21 cellular contexts compared by ENCODE assay signal in genomic region chrX:30904186-30904585, GRCh38. TPM values are rescaled to one million over a fixed set of nuclear protein-coding genes. Genes with fewer than 3 reads are reported as not detected.
A peak's percentile ranks its signal among the peaks of the same experiment; 100 is the strongest.
DNase-seq lines count a peak whose midpoint lies in the region; ATAC-seq and TF ChIP-seq lines count a peak whose summit lies in the region.
"Had no signal": no experiment of that assay in that cellular context is flagged by ENCODE, and none has a peak within 500 bp of the region (broad histone marks: within the 10 kb centered on the region; RNA-seq: fewer than 3 reads in every experiment).

No MANE protein-coding gene starts in this region.

- no TSS peak for BruUV-seq in MCF 10A (replicated peaks; lab: Mats Ljungman, UMichigan)

- H3K9me3 ChIP-seq in breast epithelium, result no peaks in the 10 kb centered on the region
- H3K9me3 ChIP-seq in Loucy (ENCODE audit: insufficient read depth, low read depth, low read length), result peaks cover 4% of the 10 kb centered on the region; the same call in 1 of the 2 replicates
- H3K9me3 ChIP-seq in psoas muscle, result no peaks in the 10 kb centered on the region

- no peak overlapping the region for H3K4me3 Mint-ChIP-seq in MCF 10A (ENCODE audit: unreplicated experiment)
- H3K4me3 Mint-ChIP-seq: CD4-positive, CD25-positive, alpha-beta regulatory T cell; IgD-negative memory B cell had no signal

- peak overlapping the region; percentile 35; the same call in 1 of the 2 replicates for H2AFZ ChIP-seq in Loucy (ENCODE audit: low read length)

- H3K4me2 ChIP-seq in Loucy (ENCODE audit: low read depth, low read length, poor library complexity, severe bottlenecking), result peak overlapping the region; percentile 59

- no peaks in the 10 kb centered on the region for H3K79me2 ChIP-seq in Loucy (ENCODE audit: insufficient read depth, low read length)

- ATAC-seq in psoas muscle, result no peak

- intact Hi-C loops in MCF 10A (cut with micrococcal nuclease), result no loop called here
- intact Hi-C loops in breast epithelium (cut with DNase I; ENCODE audit: low total_unique reads), result no loop called here
- intact Hi-C loops in psoas muscle (cut with DNase I), result no loop called here

- no peak overlapping the region for H3K4me3 ChIP-seq in breast epithelium
- peak overlapping the region; percentile 35 for H3K4me3 ChIP-seq in Loucy (ENCODE audit: low read length, poor library complexity, severe bottlenecking)
- H3K4me3 ChIP-seq in psoas muscle, result no peak overlapping the region

- peak overlapping the region; percentile 86 for H3K27ac Mint-ChIP-seq in MCF 10A (ENCODE audit: low read depth, unreplicated experiment)
- H3K27ac Mint-ChIP-seq: CD4-positive, CD25-positive, alpha-beta regulatory T cell; IgD-negative memory B cell had no signal

- POLR2A ChIA-PET in MCF 10A (lab: Yijun Ruan, JAX), result interaction anchor here (1.3 to 4.6 kb wide), 3 partner anchors 9 to 16 kb away, joined by 7 to 21 read pairs (median 18); partner anchors contain the start of gene TAB3

- H3K4me1 ChIP-seq in breast epithelium (no peaks in the 10 kb centered on the region), Loucy (ENCODE audit: insufficient read depth, low read length, poor library complexity, severe bottlenecking) (peaks cover 48% of the 10 kb centered on the region), psoas muscle (no peaks in the 10 kb centered on the region)

- TF ChIP-seq POLR2A in breast epithelium (IDR thresholded peaks at IDR 0.05), result no peak

- no peak for TF ChIP-seq CTCF in MCF 10A (IDR thresholded peaks at IDR 0.05; ENCODE audit: unreplicated experiment)
- no peak for TF ChIP-seq CTCF in breast epithelium (IDR thresholded peaks at IDR 0.05)
- no peak for TF ChIP-seq CTCF in Loucy (conservative IDR thresholded peaks at IDR 0.05; ENCODE audit: low read length)
- TF ChIP-seq CTCF in psoas muscle (IDR thresholded peaks at IDR 0.05), result no peak

- peak overlapping the region; percentile 64 for H3K9ac ChIP-seq in Loucy (ENCODE audit: low read depth, low read length, poor library complexity, severe bottlenecking)

- H3K27ac ChIP-seq in breast epithelium, result no peak overlapping the region
- peak overlapping the region; percentile 41 for H3K27ac ChIP-seq in epithelial cell of prostate
- no peak overlapping the region for H3K27ac ChIP-seq in psoas muscle

- no peaks in the 10 kb centered on the region for H4K20me1 ChIP-seq in Loucy (ENCODE audit: insufficient read depth, low read length, poor library complexity, severe bottlenecking)

- no peak for DNase-seq in MCF 10A (ENCODE audit: unreplicated experiment)
- no peak for DNase-seq in breast epithelium (ENCODE audit: low spot score in 2 of 2)
- DNase-seq in epithelial cell of prostate (ENCODE audit: low read depth, low spot score), result no peak
- no peak for DNase-seq in psoas muscle
- DNase-seq in T1000 (lab: John Stamatoyannopoulos, UW), result no peak
- DNase-seq in NCI-H1930 (lab: John Stamatoyannopoulos, UW), result no peak
- DNase-seq: ACHN; AML-193; Calu3; CD4-positive, CD25-positive, alpha-beta regulatory T cell; DND-41; H7; MV-4-11; NCI-H1417 treated with DMSO at 0.1 percent for 48 hours; NCI-H2029 treated with DMSO at 0.1 percent for 48 hours; NCI-H226; NCI-H526 treated with DMSO at 0.1 percent for 48 hours; RPMI8226; SW 1271 had no signal

- no peaks in the 10 kb centered on the region for H3K27me3 Mint-ChIP-seq in MCF 10A (ENCODE audit: insufficient read depth, unreplicated experiment)

- no peaks in the 10 kb centered on the region for H3K36me3 ChIP-seq in breast epithelium
- no peaks in the 10 kb centered on the region for H3K36me3 ChIP-seq in Loucy (ENCODE audit: insufficient read depth, low read length)
- no peaks in the 10 kb centered on the region for H3K36me3 ChIP-seq in psoas muscle (ENCODE audit: insufficient read depth in 1 of 2, low read depth in 1 of 2)

- H3K27me3 ChIP-seq in breast epithelium (peaks cover 0 to 14% of the 10 kb centered on the region in 2 donors), Loucy (ENCODE audit: insufficient read depth, low read length, poor library complexity, severe bottlenecking) (no peaks in the 10 kb centered on the region), psoas muscle (ENCODE audit: insufficient read depth in 3 of 3, low read length in 2 of 3) (no peaks in the 10 kb centered on the region)

- no peaks in the 10 kb centered on the region for H3K9me3 Mint-ChIP-seq in MCF 10A (ENCODE audit: unreplicated experiment)
- H3K9me3 Mint-ChIP-seq: IgD-negative memory B cell had no signal

- H3K4me1 Mint-ChIP-seq in MCF 10A (ENCODE audit: insufficient read depth, unreplicated experiment), result peaks cover 11% of the 10 kb centered on the region
- H3K4me1 Mint-ChIP-seq: IgD-negative memory B cell had no signal

- 44 to 50% (median 49%) methylated on average over 5 of the region's 5 CpGs for WGBS in psoas muscle, 3 donors

- CTCF ChIA-PET in MCF 10A (lab: Yijun Ruan, JAX), result no interaction called here

- no peaks in the 10 kb centered on the region for H3K36me3 Mint-ChIP-seq in MCF 10A (ENCODE audit: insufficient read depth, unreplicated experiment)
- H3K36me3 Mint-ChIP-seq: CD4-positive, CD25-positive, alpha-beta regulatory T cell; IgD-negative memory B cell had no signal

- H3K9me2 ChIP-seq in Loucy (replicated peaks; ENCODE audit: low read depth, low read length), result no peaks in the 10 kb centered on the region

- no peaks in the 10 kb centered on the region for H3F3A ChIP-seq in Loucy (ENCODE audit: low read depth)

RNA-seq across cellular contexts. Expression of gene TAB3, which starts 15.1 kb away (rescaled TPM):
- total RNA-seq in MCF 10A (2022), result 27.5 and 28.4 TPM in 2 replicates
- total RNA-seq in breast epithelium, result 10 to 100 TPM; 20.6 to 40.5 (median 27.2) TPM
- 10 to 100 TPM; 11.9 to 14.5 (median 12.4) TPM for total RNA-seq in psoas muscle
- 10 to 100 TPM in 1 of 3 donors, 1 to 10 TPM in 2; 4.9 to 15.7 (median 8.9) TPM for polyA plus RNA-seq in psoas muscle
